2 cellular contexts compared by ENCODE assay signal in the genomic region with DNA sequence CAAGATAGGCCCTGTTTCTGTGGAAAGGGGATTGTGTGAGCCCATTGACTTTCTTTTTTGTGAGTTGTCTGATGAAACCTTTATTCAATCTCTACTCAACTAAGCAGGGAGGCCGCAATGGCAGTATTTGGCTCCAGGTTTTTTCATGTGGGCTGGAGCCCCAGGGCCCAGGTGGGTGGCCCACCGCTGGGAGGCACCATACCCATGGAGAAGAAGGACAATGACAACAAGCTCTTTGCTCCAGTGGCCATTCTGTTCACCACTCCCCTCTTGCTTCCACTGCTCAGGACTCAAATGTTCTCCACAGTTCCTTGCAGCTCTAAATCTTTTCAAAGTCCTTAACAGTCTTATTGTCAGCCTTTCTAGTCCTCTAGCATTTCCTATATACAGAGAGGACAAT.
TF ChIP-seq lines count a peak whose summit lies in the region.

No MANE protein-coding gene starts in this region.

TF ChIP-seq in HepG2, 621 proteins besides CTCF, POLR2A, EP300 and RAD21:
- TF ChIP-seq ZNF83 (CRISPR knock-in tag; IDR thresholded peaks at IDR 0.05; ENCODE audit: borderline replicate concordance) (no peak), STAG1 (CRISPR knock-in tag; IDR thresholded peaks at IDR 0.05) (peak; percentile 47), XBP1 (CRISPR knock-in tag; IDR thresholded peaks at IDR 0.05) (no peak), NFYC (CRISPR knock-in tag; IDR thresholded peaks at IDR 0.05) (no peak), MTA3 (CRISPR knock-in tag; IDR thresholded peaks at IDR 0.05) (no peak)
- TF ChIP-seq, protein P1, sequence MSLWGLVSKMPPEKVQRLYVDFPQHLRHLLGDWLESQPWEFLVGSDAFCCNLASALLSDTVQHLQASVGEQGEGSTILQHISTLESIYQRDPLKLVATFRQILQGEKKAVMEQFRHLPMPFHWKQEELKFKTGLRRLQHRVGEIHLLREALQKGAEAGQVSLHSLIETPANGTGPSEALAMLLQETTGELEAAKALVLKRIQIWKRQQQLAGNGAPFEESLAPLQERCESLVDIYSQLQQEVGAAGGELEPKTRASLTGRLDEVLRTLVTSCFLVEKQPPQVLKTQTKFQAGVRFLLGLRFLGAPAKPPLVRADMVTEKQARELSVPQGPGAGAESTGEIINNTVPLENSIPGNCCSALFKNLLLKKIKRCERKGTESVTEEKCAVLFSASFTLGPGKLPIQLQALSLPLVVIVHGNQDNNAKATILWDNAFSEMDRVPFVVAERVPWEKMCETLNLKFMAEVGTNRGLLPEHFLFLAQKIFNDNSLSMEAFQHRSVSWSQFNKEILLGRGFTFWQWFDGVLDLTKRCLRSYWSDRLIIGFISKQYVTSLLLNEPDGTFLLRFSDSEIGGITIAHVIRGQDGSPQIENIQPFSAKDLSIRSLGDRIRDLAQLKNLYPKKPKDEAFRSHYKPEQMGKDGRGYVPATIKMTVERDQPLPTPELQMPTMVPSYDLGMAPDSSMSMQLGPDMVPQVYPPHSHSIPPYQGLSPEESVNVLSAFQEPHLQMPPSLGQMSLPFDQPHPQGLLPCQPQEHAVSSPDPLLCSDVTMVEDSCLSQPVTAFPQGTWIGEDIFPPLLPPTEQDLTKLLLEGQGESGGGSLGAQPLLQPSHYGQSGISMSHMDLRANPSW (CRISPR knock-in tag; IDR thresholded peaks at IDR 0.05; ENCODE audit: borderline replicate concordance) = no peak

TF ChIP-seq in H1, 55 proteins besides CTCF, POLR2A, EP300 and RAD21:
- no peak for TF ChIP-seq SP2 (IDR thresholded peaks at IDR 0.05; ENCODE audit: low read length)
- no peak for TF ChIP-seq POLR2AphosphoS5 (IDR thresholded peaks at IDR 0.05; ENCODE audit: low read depth, low read length)
- TF ChIP-seq EZH2 (IDR thresholded peaks at IDR 0.05; ENCODE audit: low read depth, low read length, severe bottlenecking) = no peak
- TF ChIP-seq, protein P2, sequence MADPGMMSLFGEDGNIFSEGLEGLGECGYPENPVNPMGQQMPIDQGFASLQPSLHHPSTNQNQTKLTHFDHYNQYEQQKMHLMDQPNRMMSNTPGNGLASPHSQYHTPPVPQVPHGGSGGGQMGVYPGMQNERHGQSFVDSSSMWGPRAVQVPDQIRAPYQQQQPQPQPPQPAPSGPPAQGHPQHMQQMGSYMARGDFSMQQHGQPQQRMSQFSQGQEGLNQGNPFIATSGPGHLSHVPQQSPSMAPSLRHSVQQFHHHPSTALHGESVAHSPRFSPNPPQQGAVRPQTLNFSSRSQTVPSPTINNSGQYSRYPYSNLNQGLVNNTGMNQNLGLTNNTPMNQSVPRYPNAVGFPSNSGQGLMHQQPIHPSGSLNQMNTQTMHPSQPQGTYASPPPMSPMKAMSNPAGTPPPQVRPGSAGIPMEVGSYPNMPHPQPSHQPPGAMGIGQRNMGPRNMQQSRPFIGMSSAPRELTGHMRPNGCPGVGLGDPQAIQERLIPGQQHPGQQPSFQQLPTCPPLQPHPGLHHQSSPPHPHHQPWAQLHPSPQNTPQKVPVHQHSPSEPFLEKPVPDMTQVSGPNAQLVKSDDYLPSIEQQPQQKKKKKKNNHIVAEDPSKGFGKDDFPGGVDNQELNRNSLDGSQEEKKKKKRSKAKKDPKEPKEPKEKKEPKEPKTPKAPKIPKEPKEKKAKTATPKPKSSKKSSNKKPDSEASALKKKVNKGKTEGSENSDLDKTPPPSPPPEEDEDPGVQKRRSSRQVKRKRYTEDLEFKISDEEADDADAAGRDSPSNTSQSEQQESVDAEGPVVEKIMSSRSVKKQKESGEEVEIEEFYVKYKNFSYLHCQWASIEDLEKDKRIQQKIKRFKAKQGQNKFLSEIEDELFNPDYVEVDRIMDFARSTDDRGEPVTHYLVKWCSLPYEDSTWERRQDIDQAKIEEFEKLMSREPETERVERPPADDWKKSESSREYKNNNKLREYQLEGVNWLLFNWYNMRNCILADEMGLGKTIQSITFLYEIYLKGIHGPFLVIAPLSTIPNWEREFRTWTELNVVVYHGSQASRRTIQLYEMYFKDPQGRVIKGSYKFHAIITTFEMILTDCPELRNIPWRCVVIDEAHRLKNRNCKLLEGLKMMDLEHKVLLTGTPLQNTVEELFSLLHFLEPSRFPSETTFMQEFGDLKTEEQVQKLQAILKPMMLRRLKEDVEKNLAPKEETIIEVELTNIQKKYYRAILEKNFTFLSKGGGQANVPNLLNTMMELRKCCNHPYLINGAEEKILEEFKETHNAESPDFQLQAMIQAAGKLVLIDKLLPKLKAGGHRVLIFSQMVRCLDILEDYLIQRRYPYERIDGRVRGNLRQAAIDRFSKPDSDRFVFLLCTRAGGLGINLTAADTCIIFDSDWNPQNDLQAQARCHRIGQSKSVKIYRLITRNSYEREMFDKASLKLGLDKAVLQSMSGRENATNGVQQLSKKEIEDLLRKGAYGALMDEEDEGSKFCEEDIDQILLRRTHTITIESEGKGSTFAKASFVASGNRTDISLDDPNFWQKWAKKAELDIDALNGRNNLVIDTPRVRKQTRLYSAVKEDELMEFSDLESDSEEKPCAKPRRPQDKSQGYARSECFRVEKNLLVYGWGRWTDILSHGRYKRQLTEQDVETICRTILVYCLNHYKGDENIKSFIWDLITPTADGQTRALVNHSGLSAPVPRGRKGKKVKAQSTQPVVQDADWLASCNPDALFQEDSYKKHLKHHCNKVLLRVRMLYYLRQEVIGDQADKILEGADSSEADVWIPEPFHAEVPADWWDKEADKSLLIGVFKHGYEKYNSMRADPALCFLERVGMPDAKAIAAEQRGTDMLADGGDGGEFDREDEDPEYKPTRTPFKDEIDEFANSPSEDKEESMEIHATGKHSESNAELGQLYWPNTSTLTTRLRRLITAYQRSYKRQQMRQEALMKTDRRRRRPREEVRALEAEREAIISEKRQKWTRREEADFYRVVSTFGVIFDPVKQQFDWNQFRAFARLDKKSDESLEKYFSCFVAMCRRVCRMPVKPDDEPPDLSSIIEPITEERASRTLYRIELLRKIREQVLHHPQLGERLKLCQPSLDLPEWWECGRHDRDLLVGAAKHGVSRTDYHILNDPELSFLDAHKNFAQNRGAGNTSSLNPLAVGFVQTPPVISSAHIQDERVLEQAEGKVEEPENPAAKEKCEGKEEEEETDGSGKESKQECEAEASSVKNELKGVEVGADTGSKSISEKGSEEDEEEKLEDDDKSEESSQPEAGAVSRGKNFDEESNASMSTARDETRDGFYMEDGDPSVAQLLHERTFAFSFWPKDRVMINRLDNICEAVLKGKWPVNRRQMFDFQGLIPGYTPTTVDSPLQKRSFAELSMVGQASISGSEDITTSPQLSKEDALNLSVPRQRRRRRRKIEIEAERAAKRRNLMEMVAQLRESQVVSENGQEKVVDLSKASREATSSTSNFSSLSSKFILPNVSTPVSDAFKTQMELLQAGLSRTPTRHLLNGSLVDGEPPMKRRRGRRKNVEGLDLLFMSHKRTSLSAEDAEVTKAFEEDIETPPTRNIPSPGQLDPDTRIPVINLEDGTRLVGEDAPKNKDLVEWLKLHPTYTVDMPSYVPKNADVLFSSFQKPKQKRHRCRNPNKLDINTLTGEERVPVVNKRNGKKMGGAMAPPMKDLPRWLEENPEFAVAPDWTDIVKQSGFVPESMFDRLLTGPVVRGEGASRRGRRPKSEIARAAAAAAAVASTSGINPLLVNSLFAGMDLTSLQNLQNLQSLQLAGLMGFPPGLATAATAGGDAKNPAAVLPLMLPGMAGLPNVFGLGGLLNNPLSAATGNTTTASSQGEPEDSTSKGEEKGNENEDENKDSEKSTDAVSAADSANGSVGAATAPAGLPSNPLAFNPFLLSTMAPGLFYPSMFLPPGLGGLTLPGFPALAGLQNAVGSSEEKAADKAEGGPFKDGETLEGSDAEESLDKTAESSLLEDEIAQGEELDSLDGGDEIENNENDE (IDR thresholded peaks at IDR 0.05; ENCODE audit: insufficient replicate concordance, low read length) = no peak
- TF ChIP-seq SP4 (IDR thresholded peaks at IDR 0.05; ENCODE audit: low read length) = no peak
- TF ChIP-seq, protein P3, sequence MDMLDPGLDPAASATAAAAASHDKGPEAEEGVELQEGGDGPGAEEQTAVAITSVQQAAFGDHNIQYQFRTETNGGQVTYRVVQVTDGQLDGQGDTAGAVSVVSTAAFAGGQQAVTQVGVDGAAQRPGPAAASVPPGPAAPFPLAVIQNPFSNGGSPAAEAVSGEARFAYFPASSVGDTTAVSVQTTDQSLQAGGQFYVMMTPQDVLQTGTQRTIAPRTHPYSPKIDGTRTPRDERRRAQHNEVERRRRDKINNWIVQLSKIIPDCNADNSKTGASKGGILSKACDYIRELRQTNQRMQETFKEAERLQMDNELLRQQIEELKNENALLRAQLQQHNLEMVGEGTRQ (IDR thresholded peaks at IDR 0.05; ENCODE audit: low read length) = no peak
